In the genomic region with DNA sequence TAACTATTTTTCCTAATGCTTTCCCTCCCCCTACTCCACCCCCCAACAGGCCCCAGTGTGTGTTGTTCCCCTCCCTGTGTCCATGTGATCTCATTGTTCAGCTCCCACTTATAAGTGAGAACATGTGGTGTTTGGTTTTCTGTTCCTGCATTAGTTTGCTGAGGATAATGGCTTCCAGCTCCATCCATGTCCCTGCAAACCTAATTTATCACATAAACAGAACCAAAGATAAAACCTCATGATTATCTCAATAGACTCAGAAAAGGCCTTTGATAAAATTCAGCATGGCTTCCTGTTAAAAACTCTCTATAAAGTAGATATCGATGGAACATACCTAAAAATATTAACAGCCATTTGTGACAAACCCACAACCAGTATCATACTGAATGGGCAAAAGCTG, we compare ENCODE assay signal across 3 cellular contexts.
DNase-seq lines count a peak whose midpoint lies in the region; ATAC-seq and TF ChIP-seq lines count a peak whose summit lies in the region.
"Not testable (repeated sequence)": the region's sequence is repeated elsewhere in the genome, so short reads cannot be mapped to it uniquely, and the experiment has no call there.

No MANE protein-coding gene starts in this region.

- not testable (repeated sequence) for ATAC-seq in SK-N-SH treated with all-trans-retinoic acid at 6 μM for 48 hours

- CTCF ChIA-PET in SK-N-SH (lab: Yijun Ruan, JAX) = interaction anchor here (1.0 to 2.3 kb wide), 2 partner anchors 10 to 1230 kb away, joined by 3 to 7 read pairs; no protein-coding TSS in a partner anchor

- H3K23ac ChIP-seq in mesendoderm (ENCODE audit: low read length) = not testable (repeated sequence)

- not testable (repeated sequence) for H2AK5ac ChIP-seq in mesendoderm (ENCODE audit: low read length)

- H3F3A ChIP-seq in SK-N-SH (replicated peaks; ENCODE audit: insufficient read depth) = not testable (repeated sequence)

- H2BK120ac ChIP-seq in mesendoderm (ENCODE audit: low read depth, low read length) = not testable (repeated sequence)

- DNase-seq in SK-N-SH = not testable (repeated sequence)
- peak; percentile 35 for DNase-seq in mesendoderm

- not testable (repeated sequence) for H2BK15ac ChIP-seq in mesendoderm (replicated peaks; ENCODE audit: low read depth)

- H3K4ac ChIP-seq in mesendoderm (ENCODE audit: low read depth, low read length) = not testable (repeated sequence)

- not testable (repeated sequence) for H3K36me3 ChIP-seq in SK-N-SH (replicated peaks in 1 of 2; ENCODE audit: control insufficient read depth in 1 of 2, insufficient read depth in 2 of 2, low read length in 1 of 2); mesendoderm (ENCODE audit: control insufficient read depth, insufficient read depth, low read length)

- not testable (repeated sequence) for H4K20me1 ChIP-seq in SK-N-SH (ENCODE audit: insufficient read depth)

- not testable (repeated sequence) for H3K4me2 ChIP-seq in SK-N-SH; mesendoderm (ENCODE audit: low read length)

- H3K27ac ChIP-seq in SK-N-SH (ENCODE audit: low read depth in 2 of 2, low read length in 1 of 2) = peak overlapping the region in 1 of 2 experiments; percentile 64; a peak in 2 of 4 replicates
- H3K27ac ChIP-seq in mesendoderm (ENCODE audit: low read depth, low read length) = not testable (repeated sequence)

- TF ChIP-seq CTCF in SK-N-SH (IDR thresholded peaks at IDR 0.05) = not testable (repeated sequence)

- not testable (repeated sequence) for H3K79me1 ChIP-seq in mesendoderm (ENCODE audit: low read length)

- not testable (repeated sequence) for H2BK5ac ChIP-seq in mesendoderm (ENCODE audit: low read length)

- H4K8ac ChIP-seq in mesendoderm (ENCODE audit: low read depth, low read length) = not testable (repeated sequence)

- POLR2A ChIA-PET in SK-N-SH (lab: Yijun Ruan, JAX) = not testable (repeated sequence)

- not testable (repeated sequence) for H3K79me2 ChIP-seq in SK-N-SH (ENCODE audit: insufficient read depth); mesendoderm (ENCODE audit: control insufficient read depth, insufficient read depth, low read length)

- H3K9ac ChIP-seq in SK-N-SH; mesendoderm (ENCODE audit: low read length): not testable (repeated sequence)

- TF ChIP-seq EP300 in SK-N-SH (IDR thresholded peaks at IDR 0.05; ENCODE audit: borderline replicate concordance in 1 of 2, low read depth in 1 of 2, low read length in 1 of 2) = peak in 1 of 2 experiments; percentile 90; a peak in 2 of 4 replicates

- H3K9me3 ChIP-seq in SK-N-SH = not testable (repeated sequence)

- peaks cover 0 to 17% of the 10 kb centered on the region in 2 experiments; a peak in 2 of 4 replicates for H3K4me1 ChIP-seq in SK-N-SH (ENCODE audit: control insufficient read depth in 1 of 2, insufficient read depth in 2 of 2, low read depth in 1 of 2, low read length in 1 of 2)
- H3K4me1 ChIP-seq in mesendoderm (ENCODE audit: control insufficient read depth, low read depth, low read length) = not testable (repeated sequence)

- peak overlapping the region; percentile 47; the same call in 1 of the 2 replicates for H2AFZ ChIP-seq in SK-N-SH (ENCODE audit: low read depth)

- H3K56ac ChIP-seq in mesendoderm (ENCODE audit: low read length) = not testable (repeated sequence)

- H3K4me3 ChIP-seq in SK-N-SH (ENCODE audit: low read depth in 2 of 2, low read length in 1 of 2); mesendoderm (ENCODE audit: low read length): not testable (repeated sequence)

- peak; percentile 28; the same call in 1 of the 2 replicates for TF ChIP-seq RAD21 in SK-N-SH (IDR thresholded peaks at IDR 0.05; ENCODE audit: low read length)

- not testable (repeated sequence) for H3K18ac ChIP-seq in mesendoderm (ENCODE audit: low read length)

- H3K27me3 ChIP-seq in SK-N-SH (ENCODE audit: insufficient read depth); mesendoderm (ENCODE audit: insufficient read depth, low read length, poor library complexity): not testable (repeated sequence)

- not testable (repeated sequence) for H3K9me2 ChIP-seq in SK-N-SH

- not testable (repeated sequence) for H4K5ac ChIP-seq in mesendoderm (ENCODE audit: low read length)

- 36% methylated on average over 1 of the region's 1 CpG for WGBS in SK-N-SH (ENCODE audit: low lambda C conversion rate)
- WGBS in mesendoderm (ENCODE audit: extremely low coverage, insufficient coverage, low lambda C conversion rate) = no CpG with 5 or more reads among the region's 1 CpG

TF ChIP-seq in SK-N-SH, 30 proteins besides CTCF, POLR2A, EP300 and RAD21:
- TF ChIP-seq FOXJ3 (CRISPR knock-in tag; IDR thresholded peaks at IDR 0.05) (peak; percentile 92), GATA2 (CRISPR knock-in tag; IDR thresholded peaks at IDR 0.05) (peak; percentile 92), CHD2 (IDR thresholded peaks at IDR 0.05; ENCODE audit: low read length, partially characterized antibody) (peak; percentile 76), RCOR1 (IDR thresholded peaks at IDR 0.05; ENCODE audit: low read length) (peak; percentile 93; the same call in 1 of the 2 replicates)
TF ChIP-seq in SK-N-SH: peak in this region for 4; not testable (repeated sequence) for 26.

TF ChIP-seq in SK-N-SH treated with all-trans-retinoic acid at 6 μM for 48 hours, 23 proteins besides CTCF, POLR2A, EP300 and RAD21:
- TF ChIP-seq ZNF8 (CRISPR knock-in tag; IDR thresholded peaks at IDR 0.05) (peak; percentile 46; the same call in 1 of the 2 replicates), ZFP30 (CRISPR knock-in tag; IDR thresholded peaks at IDR 0.05) (peak; percentile 26; the same call in 1 of the 2 replicates), TCF4 (CRISPR knock-in tag; IDR thresholded peaks at IDR 0.05; ENCODE audit: borderline replicate concordance) (peak; percentile 97)
